35 cellular contexts compared by ENCODE assay signal in the genomic region with DNA sequence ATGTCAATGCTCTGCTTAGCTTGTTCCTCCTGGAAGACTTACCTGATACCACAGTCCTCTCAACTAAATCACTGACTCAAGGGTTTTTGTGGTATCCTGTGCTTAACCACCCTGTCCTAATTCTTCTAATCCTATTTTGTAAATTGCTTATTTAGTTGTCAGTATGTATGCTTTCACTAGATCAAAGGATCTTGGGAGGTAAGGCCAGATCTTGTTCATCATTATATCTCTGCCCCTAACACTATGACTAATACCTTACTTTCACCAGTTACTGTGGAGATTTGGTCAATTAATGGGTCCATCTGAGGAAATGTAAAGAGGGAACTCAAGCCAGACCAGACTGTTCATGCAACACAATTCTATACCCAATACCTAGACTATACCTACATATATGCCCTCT.
"Had no signal": no experiment of that assay in that cellular context is flagged by ENCODE, and none has a peak within 500 bp of the region (broad histone marks: within the 10 kb centered on the region; RNA-seq: fewer than 3 reads in every experiment).

No MANE protein-coding gene starts in this region.

- FAIRE-seq: bronchial epithelial cell had no signal

- H3K4me3 ChIP-seq: MG63, SJSA1 had no signal

- ATAC-seq: activated CD8-positive, alpha-beta T cell treated with anti-CD3 and anti-CD28 coated beads for 36 hours; activated T-cell treated with anti-CD3 and anti-CD28 coated beads, Interleukin-2, amount 50 U/mL, for 72 hours; activated T-helper 17 cell treated with anti-CD3 and anti-CD28 coated beads, Interleukin-2, amount 50 U/mL, for 72 hours; Panc1; T-helper 17 cell had no signal

- H3K27ac Mint-ChIP-seq: activated CD4-positive, alpha-beta T cell treated with anti-CD3 and anti-CD28 coated beads, Interleukin-2, amount 10 ng/mL, durations not matched to agents 24 days and 14 days; activated CD8-positive, alpha-beta T cell treated with anti-CD3 and anti-CD28 coated beads for 36 hours; activated naive CD4-positive, alpha-beta T cell treated with anti-CD3 and anti-CD28 coated beads, Interleukin-2, amount 50 U/mL, for 24 hours; activated naive CD8-positive, alpha-beta T cell treated with anti-CD3 and anti-CD28 coated beads, Interleukin-2, amount 10 ng/mL, durations not matched to agents 7 days and 5 days; activated T-cell treated with anti-CD3 and anti-CD28 coated beads, Interleukin-2, amount 50 U/mL, for 72 hours; activated T-helper 17 cell treated with anti-CD3 and anti-CD28 coated beads, Interleukin-2, amount 50 U/mL, for 72 hours; brain; T-helper 17 cell had no signal

- DNase-seq: activated CD4-positive, alpha-beta T cell treated with anti-CD3 and anti-CD28 coated beads, Interleukin-2, amount 10 ng/mL, durations not matched to agents 24 days and 14 days; activated CD4-positive, alpha-beta T cell treated with anti-CD3 and anti-CD28 coated beads, Interleukin-2, amount 50 U/mL, for 4 hours; activated CD4-positive, CD25-positive, alpha-beta regulatory T cell; activated CD8-positive, alpha-beta T cell treated with anti-CD3 and anti-CD28 coated beads for 36 hours; activated effector memory CD4-positive, alpha-beta T cell treated with anti-CD3 and anti-CD28 coated beads, Interleukin-2, amount 50 U/mL, for 16 hours; activated naive CD4-positive, alpha-beta T cell; activated naive CD8-positive, alpha-beta T cell treated with anti-CD3 and anti-CD28 coated beads, Interleukin-2, amount 10 ng/mL, durations not matched to agents 7 days and 5 days; activated T-cell treated with anti-CD3 and anti-CD28 coated beads, Interleukin-2, amount 50 U/mL, for 1 hour; activated T-cell treated with anti-CD3 and anti-CD28 coated beads, Interleukin-2, amount 50 U/mL, for 72 hours; amygdala; caudate nucleus; cerebellar nuclear complex; MG63; NCI-H1048; NCI-H1105 treated with DMSO at 0.1 percent for 48 hours; NCI-H1436 treated with DMSO at 0.1 percent for 48 hours; NCI-H1694 treated with DMSO at 0.1 percent for 48 hours; NCI-H2029; NCI-H2107; NCI-H2171; NCI-H446; NCI-H510A treated with DMSO at 0.1 percent for 48 hours; NCI-H526 treated with DMSO at 0.1 percent for 48 hours; NCI-H774; RPMI8226; SHP77 treated with DMSO at 0.1 percent for 48 hours; SK-N-SH; T-helper 17 cell; WERI-Rb-1 had no signal

- H3K27ac ChIP-seq: SJSA1, WERI-Rb-1 had no signal

- H3K36me3 ChIP-seq: SJSA1, WERI-Rb-1 had no signal

- H3K4me1 Mint-ChIP-seq: activated CD4-positive, alpha-beta T cell treated with anti-CD3 and anti-CD28 coated beads, Interleukin-2, amount 10 ng/mL, durations not matched to agents 24 days and 14 days; activated naive CD4-positive, alpha-beta T cell treated with anti-CD3 and anti-CD28 coated beads, Interleukin-2, amount 50 U/mL, for 24 hours; activated naive CD8-positive, alpha-beta T cell treated with anti-CD3 and anti-CD28 coated beads, Interleukin-2, amount 10 ng/mL, durations not matched to agents 7 days and 5 days; activated T-helper 17 cell treated with anti-CD3 and anti-CD28 coated beads, Interleukin-2, amount 50 U/mL, for 72 hours; T-helper 17 cell had no signal

- H3K27me3 ChIP-seq: MG63, SJSA1 had no signal

- H3K4me3 Mint-ChIP-seq: activated CD4-positive, alpha-beta T cell treated with anti-CD3 and anti-CD28 coated beads, Interleukin-2, amount 10 ng/mL, durations not matched to agents 24 days and 14 days; activated CD8-positive, alpha-beta T cell treated with anti-CD3 and anti-CD28 coated beads for 36 hours; activated naive CD4-positive, alpha-beta T cell treated with anti-CD3 and anti-CD28 coated beads, Interleukin-2, amount 50 U/mL, for 24 hours; activated naive CD8-positive, alpha-beta T cell treated with anti-CD3 and anti-CD28 coated beads, Interleukin-2, amount 10 ng/mL, durations not matched to agents 7 days and 5 days; activated T-cell treated with anti-CD3 and anti-CD28 coated beads, Interleukin-2, amount 50 U/mL, for 72 hours; activated T-helper 17 cell treated with anti-CD3 and anti-CD28 coated beads, Interleukin-2, amount 50 U/mL, for 72 hours; brain; T-helper 17 cell had no signal

- H3K9me3 ChIP-seq: MG63, SJSA1, SK-N-SH had no signal

- H3K9me3 Mint-ChIP-seq: activated CD4-positive, alpha-beta T cell treated with anti-CD3 and anti-CD28 coated beads, Interleukin-2, amount 10 ng/mL, durations not matched to agents 24 days and 14 days; activated CD8-positive, alpha-beta T cell treated with anti-CD3 and anti-CD28 coated beads for 36 hours; activated naive CD4-positive, alpha-beta T cell treated with anti-CD3 and anti-CD28 coated beads, Interleukin-2, amount 50 U/mL, for 24 hours; activated naive CD8-positive, alpha-beta T cell treated with anti-CD3 and anti-CD28 coated beads, Interleukin-2, amount 10 ng/mL, durations not matched to agents 7 days and 5 days; activated T-cell treated with anti-CD3 and anti-CD28 coated beads, Interleukin-2, amount 50 U/mL, for 72 hours; activated T-helper 17 cell treated with anti-CD3 and anti-CD28 coated beads, Interleukin-2, amount 50 U/mL, for 72 hours; brain had no signal

- H3K9ac ChIP-seq: SK-N-SH had no signal

- H3K27me3 Mint-ChIP-seq: activated CD4-positive, alpha-beta T cell treated with anti-CD3 and anti-CD28 coated beads, Interleukin-2, amount 10 ng/mL, durations not matched to agents 24 days and 14 days; activated CD8-positive, alpha-beta T cell treated with anti-CD3 and anti-CD28 coated beads for 36 hours; activated naive CD8-positive, alpha-beta T cell treated with anti-CD3 and anti-CD28 coated beads, Interleukin-2, amount 10 ng/mL, durations not matched to agents 7 days and 5 days; brain had no signal

- H3K36me3 Mint-ChIP-seq: activated naive CD4-positive, alpha-beta T cell treated with anti-CD3 and anti-CD28 coated beads, Interleukin-2, amount 50 U/mL, for 24 hours; activated naive CD8-positive, alpha-beta T cell treated with anti-CD3 and anti-CD28 coated beads, Interleukin-2, amount 10 ng/mL, durations not matched to agents 7 days and 5 days; brain had no signal
